22 cellular contexts compared by ENCODE assay signal in the genomic region with DNA sequence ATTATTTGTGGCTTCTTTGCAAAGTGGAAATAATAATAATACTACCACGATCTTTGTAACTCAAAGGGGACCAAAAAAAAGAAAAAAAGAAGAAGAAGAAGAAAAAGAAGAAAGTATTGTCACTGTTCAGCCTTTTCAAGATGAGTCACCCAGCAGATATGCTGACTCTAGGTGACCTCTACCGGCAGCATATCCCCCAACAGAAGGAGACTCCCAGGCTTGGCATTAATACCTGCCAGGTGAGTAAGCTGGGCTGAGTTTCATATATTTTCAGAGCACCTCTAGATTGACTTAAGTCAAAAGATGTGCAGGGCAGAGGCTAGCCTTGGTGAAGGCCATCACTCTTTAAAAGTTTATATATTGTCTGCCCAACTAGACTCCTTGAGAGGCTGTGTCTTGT. TPM values are rescaled to one million over a fixed set of nuclear protein-coding genes. Genes with fewer than 3 reads are reported as not detected.
"Had no signal": no experiment of that assay in that cellular context is flagged by ENCODE, and none has a peak within 500 bp of the region (broad histone marks: within the 10 kb centered on the region; RNA-seq: fewer than 3 reads in every experiment).

No MANE protein-coding gene starts in this region.

- H3K4me3 ChIP-seq: dorsolateral prefrontal cortex, transverse colon had no signal

- H3K4me3 Mint-ChIP-seq: nephron; stimulated activated naive B cell treated with anti-CD40 and anti-IgM and Interleukin-4, amounts not matched to agents 10 μg/mL and 1 μg/mL and 100 μg/mL, for 72 hours had no signal

- H3K27me3 ChIP-seq: transverse colon had no signal

- H3K27ac ChIP-seq: dorsolateral prefrontal cortex, transverse colon had no signal

- H3K36me3 Mint-ChIP-seq: stimulated activated naive B cell treated with anti-CD40 and anti-IgM and Interleukin-4, amounts not matched to agents 10 μg/mL and 1 μg/mL and 100 μg/mL, for 72 hours had no signal

- H3K4me1 Mint-ChIP-seq: nephron; stimulated activated naive B cell treated with anti-CD40 and anti-IgM and Interleukin-4, amounts not matched to agents 10 μg/mL and 1 μg/mL and 100 μg/mL, for 72 hours had no signal

- H3K4me1 ChIP-seq: transverse colon had no signal

- H3K9me3 Mint-ChIP-seq: nephron had no signal

- H3K36me3 ChIP-seq: transverse colon had no signal

- H3K9me3 ChIP-seq: transverse colon had no signal

- H3K27ac Mint-ChIP-seq: nephron; stimulated activated naive B cell treated with anti-CD40 and anti-IgM and Interleukin-4, amounts not matched to agents 10 μg/mL and 1 μg/mL and 100 μg/mL, for 72 hours had no signal

- DNase-seq: activated CD4-positive, alpha-beta T cell treated with anti-CD3 and anti-CD28 coated beads for 1 hour; activated CD4-positive, alpha-beta T cell treated with anti-CD3 and anti-CD28 coated beads, Interleukin-2, amount 50 U/mL, for 4 hours; activated naive CD4-positive, alpha-beta T cell treated with Interleukin-2 at 50 U/mL for 16 hours; activated T-cell treated with anti-CD3 and anti-CD28 coated beads for 4 hours; aorta; dorsolateral prefrontal cortex; hippocampal formation; nucleus accumbens; posterior cingulate gyrus; retina; stimulated activated CD4-positive, alpha-beta T cell treated with anti-CD3 and anti-CD28 coated beads, Interleukin-15, amount 100 ng/mL, for 24 hours; stimulated activated CD4-positive, alpha-beta T cell treated with anti-CD3 and anti-CD28 coated beads, Interleukin-4, amount 100 ng/mL, for 1 hour; stimulated activated naive B cell treated with anti-CD40 and anti-IgM and Interleukin-4, amounts not matched to agents 10 μg/mL and 1 μg/mL and 100 μg/mL, for 72 hours; substantia nigra; T-helper 9 cell; transverse colon had no signal

- ATAC-seq: stimulated activated naive B cell treated with anti-CD40 and anti-IgM and Interleukin-4, amounts not matched to agents 10 μg/mL and 1 μg/mL and 100 μg/mL, for 72 hours had no signal

RNA-seq across cellular contexts. Expression of gene GPR26, which starts 30.4 kb away (rescaled TPM):
- total RNA-seq: aorta, glomerular endothelial cell, liver, mesenteric fat pad, skeletal muscle tissue, transverse colon had no signal
- polyA plus RNA-seq: aorta, esophagus, liver had no signal
